In the genomic region with DNA sequence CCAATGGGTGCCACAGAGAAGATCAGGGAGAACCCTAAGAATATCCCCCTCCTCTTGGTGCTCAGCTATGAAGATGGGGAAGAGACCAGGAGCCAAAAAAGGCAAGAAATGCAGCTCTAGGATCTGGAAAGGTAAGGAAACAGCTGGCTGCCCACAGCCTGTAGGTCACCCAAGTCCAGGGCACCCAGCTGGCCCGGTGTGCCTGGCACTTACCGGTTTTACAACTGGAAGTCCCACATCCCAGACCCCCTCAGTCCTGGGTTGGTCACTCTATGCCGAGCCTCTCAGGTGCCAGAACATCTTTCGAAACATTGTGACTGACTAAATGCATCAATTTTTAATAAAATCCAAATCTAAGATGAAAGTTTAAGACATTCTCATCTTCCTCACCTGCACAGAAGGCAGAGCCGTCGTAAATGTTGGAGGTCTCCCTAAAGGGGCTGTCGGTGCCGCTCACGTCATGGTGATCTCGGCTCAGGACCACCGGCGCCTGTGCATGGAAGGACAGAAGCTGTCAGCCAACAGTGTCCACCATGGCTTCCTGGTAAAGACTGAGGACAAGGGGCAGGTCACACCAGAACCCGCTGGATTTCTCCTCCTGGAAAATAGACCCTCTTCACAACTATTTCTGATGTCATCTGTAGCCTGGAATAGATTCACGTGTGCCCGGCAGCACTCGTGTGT, we compare ENCODE assay signal across 30 cellular contexts. TPM values are rescaled to one million over a fixed set of nuclear protein-coding genes. Genes with fewer than 3 reads are reported as not detected.
"Had no signal": no experiment of that assay in that cellular context is flagged by ENCODE, and none has a peak within 500 bp of the region (broad histone marks: within the 10 kb centered on the region; RNA-seq: fewer than 3 reads in every experiment).

No MANE protein-coding gene starts in this region.

- H3K27ac ChIP-seq: lower lobe of right lung, ovary, right atrium auricular region, right lobe of liver, suprapubic skin, thoracic aorta, tibial artery, upper lobe of right lung had no signal

- H3K27me3 ChIP-seq: ovary, right atrium auricular region, right lobe of liver, suprapubic skin, upper lobe of right lung had no signal

- H3K4me2 ChIP-seq: smooth muscle cell had no signal

- H3K4me3 ChIP-seq: lower lobe of right lung, ovary, right atrium auricular region, right lobe of liver, smooth muscle cell, suprapubic skin, thoracic aorta, tibial artery, upper lobe of right lung had no signal

- FAIRE-seq: islet of Langerhans, urothelium cell line had no signal

- DNase-seq: immature natural killer cell; mammary epithelial cell; mesenchymal stem cell; naive thymus-derived CD8-positive, alpha-beta T cell; ovary; stimulated activated CD4-positive, alpha-beta T cell treated with anti-CD3 and anti-CD28 coated beads, Interleukin-12 subunit alpha, Interleukin-12 subunit beta, amount 100 ng/mL, for 4 hours; stimulated activated CD4-positive, alpha-beta T cell treated with anti-CD3 and anti-CD28 coated beads, Interleukin-15, amount 100 ng/mL, for 24 hours; stimulated activated CD4-positive, alpha-beta T cell treated with anti-CD3 and anti-CD28 coated beads, Interleukin-2, amount 100 ng/mL, for 24 hours; stimulated activated CD4-positive, alpha-beta T cell treated with anti-CD3 and anti-CD28 coated beads, Interleukin-4, amount 100 ng/mL, for 1 hour; stimulated activated naive B cell treated with anti-CD40 and anti-IgM and Interleukin-4, amounts not matched to agents 10 μg/mL and 1 μg/mL and 100 μg/mL, for 72 hours; tibial artery; trophoblast cell; upper lobe of right lung had no signal

- H3K4me1 ChIP-seq: lower lobe of right lung, upper lobe of right lung had no signal

- ATAC-seq: left lobe of liver; naive thymus-derived CD8-positive, alpha-beta T cell; right lobe of liver; stimulated activated naive B cell treated with anti-CD40 and anti-IgM and Interleukin-4, amounts not matched to agents 10 μg/mL and 1 μg/mL and 100 μg/mL, for 72 hours; upper lobe of right lung had no signal

- H3K36me3 ChIP-seq: lower lobe of right lung, ovary, right atrium auricular region, suprapubic skin, thoracic aorta, tibial artery, upper lobe of right lung had no signal

- H3K9me3 ChIP-seq: lower lobe of right lung, ovary, right atrium auricular region, right lobe of liver, suprapubic skin, thoracic aorta, tibial artery, upper lobe of right lung had no signal

RNA-seq across cellular contexts. Expression of a gene that starts 28.5 kb away (rescaled TPM):
- total RNA-seq: kidney epithelial cell, lower lobe of right lung, mammary epithelial cell, neural crest cell, omental fat pad, progenitor cell of endocrine pancreas, pulmonary artery endothelial cell, renal cortical epithelial cell, right atrium auricular region, skeletal muscle tissue, smooth muscle cell, subcutaneous adipose tissue, suprapubic skin, thoracic aorta, upper lobe of right lung had no signal
- polyA plus RNA-seq: immature natural killer cell, mammary epithelial cell, smooth muscle cell had no signal

RNA-seq across cellular contexts. Expression of a gene that starts 34.9 kb away (rescaled TPM):
- total RNA-seq: kidney epithelial cell; mammary epithelial cell; naive thymus-derived CD8-positive, alpha-beta T cell; pulmonary artery endothelial cell; skeletal muscle tissue; smooth muscle cell; suprapubic skin; thoracic aorta had no signal
- polyA plus RNA-seq: mammary epithelial cell, smooth muscle cell had no signal
